Comparison of ENCODE assay signal across 11 cellular contexts in genomic region chr1:156961709-156962108, GRCh38. TPM values are rescaled to one million over a fixed set of nuclear protein-coding genes. Genes with fewer than 3 reads are reported as not detected.
A peak's percentile ranks its signal among the peaks of the same experiment; 100 is the strongest.
DNase-seq lines count a peak whose midpoint lies in the region; ATAC-seq, FAIRE-seq and TF ChIP-seq lines count a peak whose summit lies in the region.
"Had no signal": no experiment of that assay in that cellular context is flagged by ENCODE, and none has a peak within 500 bp of the region (broad histone marks: within the 10 kb centered on the region; RNA-seq: fewer than 3 reads in every experiment).

No MANE protein-coding gene starts in this region.

- POLR2A ChIA-PET in PC-3 (lab: Charles Lee; ENCODE audit: unreplicated experiment), result no interaction called here

- H3K4me3 Mint-ChIP-seq in astrocyte (ENCODE audit: unreplicated experiment), result no peak overlapping the region

- H4K20me1 ChIP-seq in PC-3 (ENCODE audit: low read length), result no peaks in the 10 kb centered on the region
- H4K20me1 ChIP-seq in astrocyte (ENCODE audit: insufficient read depth, low read length), result no peaks in the 10 kb centered on the region
- no peaks in the 10 kb centered on the region for H4K20me1 ChIP-seq in smooth muscle cell (ENCODE audit: low read depth)

- H3K9ac ChIP-seq in PC-3 (ENCODE audit: low read length), result no peak overlapping the region
- no peak overlapping the region for H3K9ac ChIP-seq in astrocyte (ENCODE audit: low read length)
- no peak overlapping the region for H3K9ac ChIP-seq in smooth muscle cell (ENCODE audit: low read depth)

- H3K9me3 ChIP-seq in PC-3 (ENCODE audit: low read length), result no peaks in the 10 kb centered on the region
- H3K9me3 ChIP-seq in astrocyte (ENCODE audit: insufficient read depth, low read depth, low read length), result no peaks in the 10 kb centered on the region
- H3K9me3 ChIP-seq in smooth muscle cell (replicated peaks; ENCODE audit: low read depth), result no peaks in the 10 kb centered on the region
- H3K9me3 ChIP-seq: SJCRH30 had no signal

- H3K36me3 Mint-ChIP-seq in astrocyte (ENCODE audit: low read depth, unreplicated experiment), result peaks cover 42% of the 10 kb centered on the region

- peaks cover 20% of the 10 kb centered on the region; the same call in 1 of the 2 replicates for H3K36me3 ChIP-seq in PC-3 (ENCODE audit: low read depth, low read length)
- H3K36me3 ChIP-seq in astrocyte (ENCODE audit: insufficient read depth, low read length), result peaks cover 34% of the 10 kb centered on the region
- H3K36me3 ChIP-seq in smooth muscle cell (ENCODE audit: low read depth), result peaks cover 26% of the 10 kb centered on the region

- H2AFZ ChIP-seq in PC-3 (ENCODE audit: low read length) (no peak overlapping the region), astrocyte (ENCODE audit: low read depth, low read length) (no peak overlapping the region), smooth muscle cell (ENCODE audit: low read depth) (no peak overlapping the region)

- peak; percentile 78 for TF ChIP-seq CTCF in PC-3 (conservative IDR thresholded peaks at IDR 0.05; ENCODE audit: low read depth, low read length)
- peak; percentile 16 for TF ChIP-seq CTCF in astrocyte (IDR thresholded peaks at IDR 0.05; ENCODE audit: insufficient read depth, low read depth, low read length)
- TF ChIP-seq CTCF in smooth muscle cell (IDR thresholded peaks at IDR 0.05; ENCODE audit: borderline replicate concordance, insufficient read depth, poor library complexity, severe bottlenecking), result no peak

- BruUV-seq in PC-3 (replicated peaks; lab: Mats Ljungman, UMichigan), result no TSS peak

- H3K9me3 Mint-ChIP-seq in astrocyte (ENCODE audit: unreplicated experiment), result no peaks in the 10 kb centered on the region

- 84% methylated on average over 4 of the region's 4 CpGs for WGBS in smooth muscle cell (ENCODE audit: low lambda C conversion rate)

- no peaks in the 10 kb centered on the region for H3K9me2 ChIP-seq in PC-3 (replicated peaks; ENCODE audit: low read length)

- H3K4me1 Mint-ChIP-seq in astrocyte (ENCODE audit: low read depth, unreplicated experiment), result peaks cover 34% of the 10 kb centered on the region

- H3K4me1 ChIP-seq in PC-3 (ENCODE audit: insufficient read depth, low read length) (peaks cover 16% of the 10 kb centered on the region; the same call in 1 of the 2 replicates), astrocyte (ENCODE audit: insufficient read depth, low read length) (no peaks in the 10 kb centered on the region), smooth muscle cell (ENCODE audit: low read depth) (no peaks in the 10 kb centered on the region)
- H3K4me1 ChIP-seq: SJCRH30 had no signal

- ATAC-seq in PC-3 (peak; percentile 62), GM19452 (IDR thresholded peaks at IDR 0.05; ENCODE audit: unreplicated experiment) (no peak)

- no peak overlapping the region for H3K4me2 ChIP-seq in PC-3 (ENCODE audit: low read length)
- no peak overlapping the region for H3K4me2 ChIP-seq in astrocyte (ENCODE audit: low read length)
- no peak overlapping the region for H3K4me2 ChIP-seq in smooth muscle cell

- DNase-seq in activated CD4-positive, alpha-beta T cell treated with anti-CD3 and anti-CD28 coated beads for 48 hours, result peak; percentile 65
- DNase-seq in activated CD4-positive, alpha-beta T cell treated with anti-CD3 and anti-CD28 coated beads for 1 hour, result no peak
- DNase-seq in PC-3 (peak; percentile 44), astrocyte (ENCODE audit: low read depth) (no peak), smooth muscle cell (lab: John Stamatoyannopoulos, UW; ENCODE audit: unreplicated experiment) (no peak), NCI-H446 (lab: John Stamatoyannopoulos, UW) (no peak)
- DNase-seq in stimulated activated CD4-positive, alpha-beta T cell treated with anti-CD3 and anti-CD28 coated beads, TNF-alpha, amount 100 ng/mL, for 48 hours (ENCODE audit: low read depth in 3 of 3), result peak in 2 of 3 donors; percentile 24 to 27

- FAIRE-seq in astrocyte (lab: Jason Lieb, UNC), result no peak
- FAIRE-seq: endometrium had no signal

- H3K4me3 ChIP-seq in PC-3 (ENCODE audit: low read length) (no peak overlapping the region), astrocyte (ENCODE audit: insufficient read depth, low read depth, low read length) (no peak overlapping the region), smooth muscle cell (no peak overlapping the region)
- H3K4me3 ChIP-seq: SJCRH30 had no signal

- intact Hi-C loops in PC-3 (cut with micrococcal nuclease), result no loop called here

- no peak overlapping the region for H3K27ac ChIP-seq in PC-3 (ENCODE audit: low read length)
- H3K27ac ChIP-seq in astrocyte (ENCODE audit: low read depth, low read length), result no peak overlapping the region
- H3K27ac ChIP-seq in smooth muscle cell (ENCODE audit: low read depth), result no peak overlapping the region
- H3K27ac ChIP-seq: SJCRH30 had no signal

- H3F3A ChIP-seq in PC-3 (ENCODE audit: low read length, unreplicated experiment) (no peaks in the 10 kb centered on the region), smooth muscle cell (ENCODE audit: low read depth) (no peaks in the 10 kb centered on the region)

- H3K79me2 ChIP-seq in PC-3 (ENCODE audit: low read length) (no peaks in the 10 kb centered on the region), astrocyte (ENCODE audit: insufficient read depth, low read length) (no peaks in the 10 kb centered on the region), smooth muscle cell (ENCODE audit: low read depth) (no peaks in the 10 kb centered on the region)

- no peaks in the 10 kb centered on the region for H3K27me3 Mint-ChIP-seq in astrocyte (ENCODE audit: low read depth, unreplicated experiment)

- H3K27me3 ChIP-seq in PC-3 (ENCODE audit: low read length) (no peaks in the 10 kb centered on the region), astrocyte (ENCODE audit: insufficient read depth, low read length) (no peaks in the 10 kb centered on the region), smooth muscle cell (ENCODE audit: low read depth) (no peaks in the 10 kb centered on the region)
- H3K27me3 ChIP-seq: SJCRH30 had no signal

- CTCF ChIA-PET in PC-3 (lab: Charles Lee), result interaction anchor here (0.6 kb wide), 1 partner anchor 69 kb away, joined by 3 read pairs; no protein-coding TSS in a partner anchor

- H3K27ac Mint-ChIP-seq in astrocyte (ENCODE audit: unreplicated experiment), result no peak overlapping the region

RNA-seq across cellular contexts. Expression of gene LRRC71, which starts 41.3 kb away (rescaled TPM):
- total RNA-seq in PC-3 (2014; rRNA removed) (0.11 TPM in 1 of 2 replicates, not detected in the other), astrocyte (0.14 TPM in 1 of 2 replicates, not detected in the other), smooth muscle cell (not detected in 2 replicates)
- 0.33 TPM in 1 of 2 replicates, not detected in the other for polyA plus RNA-seq in smooth muscle cell
- total RNA-seq: Daoy, SJCRH30 had no signal

Comparison
In these comparisons a context has a peak if more than half of its experiments do, and no peak if none do; other contexts are left out.
1. DNase-seq: peak in activated CD4-positive, alpha-beta T cell treated with anti-CD3 and anti-CD28 coated beads for 48 hours (single experiment), PC-3 (single experiment) and stimulated activated CD4-positive, alpha-beta T cell treated with anti-CD3 and anti-CD28 coated beads, TNF-alpha, amount 100 ng/mL, for 48 hours (2 of 3); none in activated CD4-positive, alpha-beta T cell treated with anti-CD3 and anti-CD28 coated beads for 1 hour (single experiment), astrocyte (single experiment), smooth muscle cell (single experiment) and NCI-H446 (0 of 2).